In genomic region chr4:189436207-189436606, GRCh38 we compare ENCODE assay signal across 1 cellular context.
TF ChIP-seq lines count a peak whose summit lies in the region.

No MANE protein-coding gene starts in this region.

TF ChIP-seq in HCT116, 20 proteins besides CTCF, POLR2A, EP300 and RAD21 (continued from another document):
- no peak for TF ChIP-seq SRF (IDR thresholded peaks at IDR 0.05; ENCODE audit: low read depth)
